8 cellular contexts compared by ENCODE assay signal in the genomic region with DNA sequence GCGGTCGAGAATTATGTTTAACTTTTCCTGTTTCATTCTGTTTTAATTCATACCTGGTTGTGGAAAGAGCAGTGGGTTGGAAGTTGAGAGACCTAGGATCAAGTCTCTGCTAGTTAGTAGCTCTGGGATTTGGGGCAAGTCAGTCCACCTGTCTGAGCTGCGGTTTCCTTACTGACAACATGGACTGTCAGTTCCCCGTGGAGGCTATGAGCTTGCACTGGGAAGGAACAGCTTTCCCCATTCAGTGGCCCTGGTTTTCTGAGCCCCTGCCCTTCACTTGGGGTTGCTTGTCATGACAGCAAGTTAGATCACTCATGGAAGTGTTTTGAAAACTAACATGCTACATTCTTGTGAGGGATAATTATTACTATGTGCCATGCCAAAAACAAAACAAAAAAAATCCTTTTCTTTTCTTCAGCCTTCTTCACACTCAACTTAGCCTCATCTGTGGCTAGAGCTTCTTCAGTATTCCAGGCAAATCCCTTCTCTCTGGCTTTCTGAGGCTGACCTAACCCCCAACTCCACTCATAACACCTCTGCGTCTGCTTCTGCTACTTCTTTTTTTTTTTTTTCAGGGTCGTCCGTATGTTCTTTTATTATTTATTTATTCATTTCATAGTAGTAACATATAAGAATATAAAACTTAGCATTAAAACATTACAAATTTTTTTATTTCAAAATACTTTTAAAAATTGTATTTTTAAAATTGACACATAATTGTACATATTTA. TPM values are rescaled to one million over a fixed set of nuclear protein-coding genes. Genes with fewer than 3 reads are reported as not detected.
DNase-seq lines count a peak whose midpoint lies in the region; ATAC-seq and TF ChIP-seq lines count a peak whose summit lies in the region.

No MANE protein-coding gene starts in this region.

- H3K9me3 ChIP-seq in MG63, result no peaks in the 10 kb centered on the region
- H3K9me3 ChIP-seq in muscle layer of colon (ENCODE audit: low read length), result no peaks in the 10 kb centered on the region

- H3K9me3 Mint-ChIP-seq in natural killer cell treated with Interleukin-12 subunit alpha and Interleukin-12 subunit beta and Interleukin-15 and Interleukin-18, amount 100 ng/mL, for 72 hours, result no peaks in the 10 kb centered on the region

- H3K27me3 ChIP-seq in MG63 (no peaks in the 10 kb centered on the region), muscle layer of colon (ENCODE audit: control insufficient read depth in 1 of 2, insufficient read depth in 2 of 2, low read length in 2 of 2) (no peaks in the 10 kb centered on the region)

- H3K27ac ChIP-seq in muscle layer of colon (ENCODE audit: low read depth, low read length), result peak overlapping the region; percentile 85

- H3K9ac ChIP-seq in muscle layer of colon (ENCODE audit: low read length), result peak overlapping the region; percentile 78

- H3K4me3 ChIP-seq in AG04449 (ENCODE audit: low read depth, low read length), result peak overlapping the region; percentile 0; the same call in 1 of the 2 replicates
- H3K4me3 ChIP-seq in MG63, result no peak overlapping the region
- no peak overlapping the region for H3K4me3 ChIP-seq in choroid plexus epithelial cell (ENCODE audit: low read depth, low read length)
- H3K4me3 ChIP-seq in muscle layer of colon (ENCODE audit: low read depth in 1 of 2, low read length in 2 of 2), result peak overlapping the region in 1 of 2 donors; percentile 36

- H3K36me3 ChIP-seq in MG63, result peaks cover 2% of the 10 kb centered on the region; the same call in 1 of the 2 replicates
- H3K36me3 ChIP-seq in muscle layer of colon (ENCODE audit: insufficient read depth, low read length), result no peaks in the 10 kb centered on the region

- no peak overlapping the region for H3K27ac Mint-ChIP-seq in natural killer cell treated with Interleukin-12 subunit alpha and Interleukin-12 subunit beta and Interleukin-15 and Interleukin-18, amount 100 ng/mL, for 72 hours

- no peaks in the 10 kb centered on the region for H3K36me3 Mint-ChIP-seq in natural killer cell treated with Interleukin-12 subunit alpha and Interleukin-12 subunit beta and Interleukin-15 and Interleukin-18, amount 100 ng/mL, for 72 hours

- CTCF ChIA-PET in AG04449 (lab: Yijun Ruan, JAX), result interaction anchor here (0.8 to 11.2 kb wide), 5 partner anchors 19 to 42 kb away, joined by 4 to 145 read pairs (median 5); no protein-coding TSS in a partner anchor

- H3K4me3 Mint-ChIP-seq in natural killer cell treated with Interleukin-12 subunit alpha and Interleukin-12 subunit beta and Interleukin-15 and Interleukin-18, amount 100 ng/mL, for 72 hours, result no peak overlapping the region

- no peak for ATAC-seq in natural killer cell treated with Interleukin-12 subunit alpha and Interleukin-12 subunit beta and Interleukin-15 and Interleukin-18, amount 100 ng/mL, for 72 hours
- ATAC-seq in HG03045 (IDR thresholded peaks at IDR 0.05; ENCODE audit: unreplicated experiment), result no peak
- ATAC-seq in GM21737 (IDR thresholded peaks at IDR 0.05; ENCODE audit: unreplicated experiment), result no peak

- DNase-seq in AG04449 (ENCODE audit: low read depth, low spot score) (no peak), MG63 (peak; percentile 65), choroid plexus epithelial cell (ENCODE audit: low read depth) (peak; percentile 72)
- DNase-seq in natural killer cell treated with Interleukin-12 subunit alpha and Interleukin-12 subunit beta and Interleukin-15 and Interleukin-18, amount 100 ng/mL, for 72 hours (ENCODE audit: low spot score), result no peak
- no peak for DNase-seq in activated CD8-positive, alpha-beta memory T cell treated with anti-CD3 and anti-CD28 coated beads for 24 hours

- POLR2A ChIA-PET in AG04449 (lab: Yijun Ruan, JAX), result interaction anchor here (0.7 to 5.1 kb wide), 9 partner anchors 7 to 108 kb away, joined by 3 to 86 read pairs (median 6); a partner anchor contains a TSS

- H3K4me1 ChIP-seq in muscle layer of colon (ENCODE audit: insufficient read depth, low read length), result peaks cover 38% of the 10 kb centered on the region

- peaks cover 8 to 13% of the 10 kb centered on the region in 2 donors for H3K27me3 Mint-ChIP-seq in natural killer cell treated with Interleukin-12 subunit alpha and Interleukin-12 subunit beta and Interleukin-15 and Interleukin-18, amount 100 ng/mL, for 72 hours

- TF ChIP-seq CTCF in AG04449 (IDR thresholded peaks at IDR 0.05; ENCODE audit: insufficient read depth, low read length, missing control alignments) (no peak), choroid plexus epithelial cell (conservative IDR thresholded peaks at IDR 0.05; ENCODE audit: low read depth, low read length) (no peak)

- H3K4me1 Mint-ChIP-seq in natural killer cell treated with Interleukin-12 subunit alpha and Interleukin-12 subunit beta and Interleukin-15 and Interleukin-18, amount 100 ng/mL, for 72 hours (ENCODE audit: low read depth in 2 of 2), result peaks cover 0 to 11% of the 10 kb centered on the region in 2 donors

RNA-seq across cellular contexts. Expression of a gene that starts 43.0 kb away (rescaled TPM):
- total RNA-seq in MG63 (2014; rRNA removed; shearing (Covaris generic); ENCODE audit: low replicate concordance), result 13.9 and 43.3 TPM in 2 replicates
- total RNA-seq in natural killer cell treated with Interleukin-12 subunit alpha and Interleukin-12 subunit beta and Interleukin-15 and Interleukin-18, amount 100 ng/mL, for 72 hours, result 10 to 100 TPM; 34.5 to 37.1 TPM

Comparison
In these comparisons a context has a peak if more than half of its experiments do, and no peak if none do; other contexts are left out.
1. DNase-seq: peak in MG63 (single experiment) and choroid plexus epithelial cell (single experiment); none in AG04449 (single experiment), natural killer cell treated with Interleukin-12 subunit alpha and Interleukin-12 subunit beta and Interleukin-15 and Interleukin-18, amount 100 ng/mL, for 72 hours (single experiment) and activated CD8-positive, alpha-beta memory T cell treated with anti-CD3 and anti-CD28 coated beads for 24 hours (single experiment).